ENCODE assay signal across 8 cellular contexts in the genomic region with DNA sequence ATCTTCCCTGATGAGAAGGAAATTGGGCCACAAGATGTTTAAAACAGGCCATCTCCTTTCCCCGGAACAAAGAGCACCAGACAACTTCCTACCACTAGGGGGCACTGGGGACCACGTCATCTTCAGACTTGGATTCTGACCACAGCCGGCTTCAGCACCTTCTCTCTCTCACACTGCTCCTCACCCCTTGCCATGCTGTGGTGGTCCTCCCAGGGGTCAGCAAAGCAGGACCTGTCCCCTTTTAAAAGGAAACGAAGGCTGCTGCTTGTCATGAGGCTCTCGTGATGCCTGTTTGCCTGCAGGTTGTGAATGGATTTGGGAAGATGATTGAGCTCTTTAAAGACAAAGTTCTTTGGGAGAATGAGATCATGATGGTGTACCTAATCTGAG. TPM values are rescaled to one million over a fixed set of nuclear protein-coding genes. Genes with fewer than 3 reads are reported as not detected.
DNase-seq lines count a peak whose midpoint lies in the region; ATAC-seq and TF ChIP-seq lines count a peak whose summit lies in the region.

No MANE protein-coding gene starts in this region.

- H3K4me3 ChIP-seq in fibroblast of villous mesenchyme (ENCODE audit: low read depth, low read length) = no peak overlapping the region
- H3K4me3 ChIP-seq in neuronal stem cell (ENCODE audit: low read length in 2 of 2) = no peak overlapping the region
- H3K4me3 ChIP-seq in stomach smooth muscle (ENCODE audit: low read length in 2 of 2) = no peak overlapping the region

- no peaks in the 10 kb centered on the region for H3K4me1 ChIP-seq in neuronal stem cell (ENCODE audit: control insufficient read depth in 2 of 2, insufficient read depth in 1 of 2, low read depth in 1 of 2, low read length in 2 of 2)
- H3K4me1 ChIP-seq in stomach smooth muscle (ENCODE audit: control insufficient read depth, insufficient read depth, low read length) = peaks cover 45% of the 10 kb centered on the region

- no peak overlapping the region for H2BK15ac ChIP-seq in neuronal stem cell (ENCODE audit: low read length)

- H2BK12ac ChIP-seq in neuronal stem cell (ENCODE audit: low read length) = no peak overlapping the region

- H4K91ac ChIP-seq in neuronal stem cell (ENCODE audit: low read depth, low read length, poor library complexity) = no peak overlapping the region

- H2BK5ac ChIP-seq in neuronal stem cell (ENCODE audit: low read length) = no peak overlapping the region

- H3K36me3 ChIP-seq in neuronal stem cell (replicated peaks in 1 of 2; ENCODE audit: control insufficient read depth in 2 of 2, insufficient read depth in 2 of 2, low read length in 2 of 2) = peaks cover 16 to 76% of the 10 kb centered on the region in 2 donors
- peaks cover 21 to 30% of the 10 kb centered on the region in 2 donors for H3K36me3 ChIP-seq in stomach smooth muscle (ENCODE audit: control insufficient read depth in 2 of 2, insufficient read depth in 2 of 2, low read length in 2 of 2)

- H3K4ac ChIP-seq in neuronal stem cell (ENCODE audit: low read length) = no peak overlapping the region

- H3K4me2 ChIP-seq in neuronal stem cell (ENCODE audit: insufficient read depth, low read length, poor library complexity, severe bottlenecking) = no peak overlapping the region

- no peaks in the 10 kb centered on the region for H3K27me3 ChIP-seq in neuronal stem cell (ENCODE audit: control insufficient read depth in 3 of 3, insufficient read depth in 3 of 3, low read depth in 1 of 3, low read length in 3 of 3)
- no peaks in the 10 kb centered on the region for H3K27me3 ChIP-seq in stomach smooth muscle (ENCODE audit: control insufficient read depth in 1 of 2, insufficient read depth in 2 of 2, low read length in 2 of 2)

- H3K9me3 ChIP-seq in neuronal stem cell (replicated peaks in 1 of 2; ENCODE audit: control insufficient read depth in 2 of 2, insufficient read depth in 1 of 2, low read depth in 1 of 2, low read length in 2 of 2) = no peaks in the 10 kb centered on the region
- no peaks in the 10 kb centered on the region for H3K9me3 ChIP-seq in stomach smooth muscle (ENCODE audit: control insufficient read depth in 2 of 2, low read length in 2 of 2)

- H3K79me1 ChIP-seq in neuronal stem cell (ENCODE audit: low read depth, low read length) = no peaks in the 10 kb centered on the region

- H3K27ac ChIP-seq in neuronal stem cell (replicated peaks; ENCODE audit: low read length) (no peak overlapping the region), stomach smooth muscle (ENCODE audit: low read length) (peak overlapping the region; percentile 81)

- H3K18ac ChIP-seq in neuronal stem cell (ENCODE audit: low read length) = no peak overlapping the region

- no peak overlapping the region for H3K23ac ChIP-seq in neuronal stem cell (ENCODE audit: low read depth, low read length, poor library complexity)

- no peak overlapping the region for H2BK120ac ChIP-seq in neuronal stem cell (ENCODE audit: low read depth, low read length)

- WGBS in neuronal stem cell (ENCODE audit: extremely low coverage in 2 of 2, insufficient read length in 2 of 2, insufficient replicate concordance in 1 of 2), 2 donors = no CpG with 5 or more reads among the region's 5 CpGs

- TF ChIP-seq CTCF in AG09319 (IDR thresholded peaks at IDR 0.05; ENCODE audit: low read depth, low read length) (peak; percentile 95), fibroblast of villous mesenchyme (IDR thresholded peaks at IDR 0.05; ENCODE audit: insufficient read depth, low read depth, low read length) (peak; percentile 95)

- H3K9ac ChIP-seq in neuronal stem cell (ENCODE audit: low read depth, low read length, poor library complexity) (no peak overlapping the region), stomach smooth muscle (ENCODE audit: low read length in 2 of 2) (peak overlapping the region; percentile 18 to 52)

- no peak overlapping the region for H2AK5ac ChIP-seq in neuronal stem cell (ENCODE audit: low read depth, low read length)

- peak; percentile 86 for ATAC-seq in GM19023 (IDR thresholded peaks at IDR 0.05; ENCODE audit: unreplicated experiment)

- peak; percentile 40 for DNase-seq in AG09319 (ENCODE audit: extremely low read depth, low read depth)
- peak; percentile 54 for DNase-seq in KG1 (lab: John Stamatoyannopoulos, UW)
- peak; percentile 77 for DNase-seq in RPMI7951 (ENCODE audit: low read depth)
- peak; percentile 63 to 65 for DNase-seq in activated T-helper 1 cell treated with anti-CD3 and anti-CD28 coated beads, Interleukin-2, amount 50 U/mL, for 16 hours (ENCODE audit: low read depth in 1 of 2, low spot score in 1 of 2)
- peak; percentile 79 for DNase-seq in fibroblast of villous mesenchyme (ENCODE audit: low read depth)
- peak; percentile 80 for DNase-seq in neuronal stem cell (ENCODE audit: low spot score)

- H2AFZ ChIP-seq in neuronal stem cell (ENCODE audit: low read length) = peak overlapping the region; percentile 41

- H3K14ac ChIP-seq in neuronal stem cell (ENCODE audit: low read length) = no peak overlapping the region

- H4K8ac ChIP-seq in neuronal stem cell (ENCODE audit: low read depth, low read length) = no peak overlapping the region

RNA-seq across cellular contexts. Expression of a gene that starts 16.2 kb away (rescaled TPM):
- total RNA-seq in RPMI7951 (2014; rRNA removed; shearing (Covaris generic)) = 15.7 and 19.6 TPM in 2 replicates
- 9.0 and 13.4 TPM in 2 replicates for total RNA-seq in fibroblast of villous mesenchyme
- polyA plus RNA-seq in neuronal stem cell (2013, experiment 1 of 2) = 9.3 TPM
- 9.6 TPM for polyA plus RNA-seq in neuronal stem cell (2013, experiment 2 of 2)

RNA-seq across cellular contexts. Expression of a gene that starts 47.0 kb away (rescaled TPM):
- total RNA-seq in RPMI7951 (2014; rRNA removed; shearing (Covaris generic)) = 4.3 and 5.0 TPM in 2 replicates
- total RNA-seq in fibroblast of villous mesenchyme = 1.7 and 2.6 TPM in 2 replicates
- 7.8 TPM for polyA plus RNA-seq in neuronal stem cell (2013, experiment 1 of 2)
- 7.9 TPM for polyA plus RNA-seq in neuronal stem cell (2013, experiment 2 of 2)
